ENCODE assay signal across 8 cellular contexts in genomic region chr10:12448729-12449391, GRCh38.
DNase-seq lines count a peak whose midpoint lies in the region; ATAC-seq, FAIRE-seq and TF ChIP-seq lines count a peak whose summit lies in the region.

No MANE protein-coding gene starts in this region.

- ATAC-seq in HG02840 (IDR thresholded peaks at IDR 0.05; ENCODE audit: low FRiP score, unreplicated experiment) = peak; percentile 56

- TF ChIP-seq POLR2A in GM12891 (IDR thresholded peaks at IDR 0.05; ENCODE audit: low read depth, low read length) (peak; percentile 55), suprapubic skin (IDR thresholded peaks at IDR 0.05) (no peak)

- H3K4me1 ChIP-seq in HAP-1 (peaks cover 18% of the 10 kb centered on the region), suprapubic skin (peaks cover 16% of the 10 kb centered on the region)

- no peak overlapping the region for H3K27ac ChIP-seq in suprapubic skin

- no peaks in the 10 kb centered on the region for H3K27me3 ChIP-seq in HAP-1 (ENCODE audit: low read depth)
- no peaks in the 10 kb centered on the region for H3K27me3 ChIP-seq in suprapubic skin

- no peak for TF ChIP-seq EP300 in suprapubic skin (IDR thresholded peaks at IDR 0.05)

- peak; percentile 93 for FAIRE-seq in GM12891 (lab: Jason Lieb, UNC)

- H3K9me3 ChIP-seq in HAP-1 (no peaks in the 10 kb centered on the region), suprapubic skin (no peaks in the 10 kb centered on the region)

- DNase-seq in GM12891 (ENCODE audit: insufficient read length, low spot score) (peak; percentile 38), OCI-M1 (lab: John Stamatoyannopoulos, UW) (peak; percentile 78), glomerular visceral epithelial cell (ENCODE audit: extremely low spot score) (peak; percentile 89), HAP-1 (ENCODE audit: low spot score in 2 of 2) (no peak), suprapubic skin (ENCODE audit: low spot score in 2 of 2) (no peak)
- peak; percentile 67 for DNase-seq in activated T-cell treated with anti-CD3 and anti-CD28 coated beads, Interleukin-2, amount 50 U/mL, for 1 hour
- DNase-seq in stimulated activated CD8-positive, alpha-beta memory T cell treated with anti-CD3 and anti-CD28 coated beads, Interleukin-12 subunit alpha, Interleukin-12 subunit beta, amount 100 ng/mL, for 4 hours (ENCODE audit: low read depth) = peak; percentile 47

- H3K4me3 ChIP-seq in HAP-1 (no peak overlapping the region), suprapubic skin (no peak overlapping the region)

- in situ Hi-C loops in HAP-1 (cut with MboI; ENCODE audit: low sequenced_read_pairs) = no loop called here

- TF ChIP-seq CTCF in suprapubic skin (IDR thresholded peaks at IDR 0.05) = no peak

- H3K36me3 ChIP-seq in HAP-1 (replicated peaks) (no peaks in the 10 kb centered on the region), suprapubic skin (no peaks in the 10 kb centered on the region)

- 66% methylated on average over 18 of the region's 18 CpGs for WGBS in suprapubic skin

TF ChIP-seq in GM12891, 5 proteins besides CTCF, POLR2A, EP300 and RAD21:
- TF ChIP-seq TAF1 (IDR thresholded peaks at IDR 0.05; ENCODE audit: low read depth, low read length) = no peak; the same call in 1 of the 2 replicates
- 0 out of 2 replicates have a peak, but pooled peaks have one; percentile 46 for TF ChIP-seq POLR2AphosphoS5 (IDR thresholded peaks at IDR 0.05; ENCODE audit: low read depth, low read length)

Comparison
In these comparisons a context has a peak if more than half of its experiments do, and no peak if none do; other contexts are left out.
1. DNase-seq: peak in GM12891 (single experiment), OCI-M1 (single experiment), activated T-cell treated with anti-CD3 and anti-CD28 coated beads, Interleukin-2, amount 50 U/mL, for 1 hour (single experiment), glomerular visceral epithelial cell (single experiment) and stimulated activated CD8-positive, alpha-beta memory T cell treated with anti-CD3 and anti-CD28 coated beads, Interleukin-12 subunit alpha, Interleukin-12 subunit beta, amount 100 ng/mL, for 4 hours (single experiment); none in HAP-1 (0 of 2) and suprapubic skin (0 of 2).